1 cellular context compared by ENCODE assay signal in genomic region chr2:30252723-30253688, GRCh38.
A peak's percentile ranks its signal among the peaks of the same experiment; 100 is the strongest.
TF ChIP-seq lines count a peak whose summit lies in the region.

No MANE protein-coding gene starts in this region.

TF ChIP-seq in K562, 482 proteins besides CTCF, POLR2A, EP300 and RAD21 (continued from another document and continues in another):
- TF ChIP-seq PURB (CRISPR knock-in tag; IDR thresholded peaks at IDR 0.05; ENCODE audit: low read depth) (no peak), ARID4B (CRISPR knock-in tag; IDR thresholded peaks at IDR 0.05) (no peak), SP1 (CRISPR knock-in tag; IDR thresholded peaks at IDR 0.05) (peak; percentile 69; the same call in 1 of the 2 replicates), NR4A1 (CRISPR knock-in tag; IDR thresholded peaks at IDR 0.05) (peak; percentile 64; the same call in 1 of the 2 replicates), NR4A1 (tag; IDR thresholded peaks at IDR 0.05) (peak; percentile 90), PML (IDR thresholded peaks at IDR 0.05; ENCODE audit: low read length) (peak; percentile 95), ZNF263 (CRISPR knock-in tag; IDR thresholded peaks at IDR 0.05; ENCODE audit: borderline replicate concordance) (no peak), ADNP (tag; IDR thresholded peaks at IDR 0.05) (no peak), ZNF121 (CRISPR knock-in tag; conservative IDR thresholded peaks at IDR 0.05) (no peak), SPI1 (IDR thresholded peaks at IDR 0.05; ENCODE audit: borderline replicate concordance, low read depth, low read length) (no peak), GABPB1 (CRISPR knock-in tag; IDR thresholded peaks at IDR 0.05) (peak; percentile 63; the same call in 1 of the 2 replicates), LEF1 (IDR thresholded peaks at IDR 0.05) (peak; percentile 98), SNRNP70 (optimal IDR thresholded peaks at IDR 0.05; ENCODE audit: low read depth, low read length) (no peak), KLF6 (CRISPR knock-in tag; IDR thresholded peaks at IDR 0.05; ENCODE audit: borderline replicate concordance) (peak; percentile 76), MTA1 (IDR thresholded peaks at IDR 0.05; ENCODE audit: borderline replicate concordance) (peak; percentile 82), ARHGAP35 (IDR thresholded peaks at IDR 0.05; ENCODE audit: partially characterized antibody) (no peak), HDAC1 (IDR thresholded peaks at IDR 0.05) (peak in 1 of 2 experiments; percentile 96; a peak in 3 of 4 replicates), MYNN (IDR thresholded peaks at IDR 0.05) (peak; percentile 93), MYNN (CRISPR knock-in tag; IDR thresholded peaks at IDR 0.05) (no peak), ZNF583 (CRISPR knock-in tag; IDR thresholded peaks at IDR 0.05) (peak; percentile 86), MAFK (IDR thresholded peaks at IDR 0.05; ENCODE audit: low read length) (peak; percentile 94), BRF2 (IDR thresholded peaks at IDR 0.05; ENCODE audit: borderline replicate concordance, insufficient read depth, insufficient read length) (no peak), ZFP91 (CRISPR knock-in tag; IDR thresholded peaks at IDR 0.05) (no peak), ZNF224 (CRISPR knock-in tag; IDR thresholded peaks at IDR 0.05) (no peak), NFYB (IDR thresholded peaks at IDR 0.05; ENCODE audit: extremely low read depth, insufficient read length) (no peak), ZNF197 (CRISPR knock-in tag; IDR thresholded peaks at IDR 0.05; ENCODE audit: low read depth) (peak; percentile 57; the same call in 1 of the 2 replicates), ZNF124 (CRISPR knock-in tag; IDR thresholded peaks at IDR 0.05) (no peak), ZNF212 (CRISPR knock-in tag; IDR thresholded peaks at IDR 0.05) (0 out of 2 replicates have a peak, but pooled peaks have one; percentile 59), ZNF655 (CRISPR knock-in tag; IDR thresholded peaks at IDR 0.05) (no peak), HDAC3 (IDR thresholded peaks at IDR 0.05; ENCODE audit: borderline replicate concordance, partially characterized antibody) (peak; percentile 91), ZNF407 (IDR thresholded peaks at IDR 0.05; ENCODE audit: low read depth) (no peak), NRF1 (conservative IDR thresholded peaks at IDR 0.05 in 1 of 2, IDR thresholded peaks at IDR 0.05 in 1 of 2) (no peak; a peak in 1 of 4 replicates), SMARCA4 (IDR thresholded peaks at IDR 0.05) (peak; percentile 99), PHF20 (IDR thresholded peaks at IDR 0.05; ENCODE audit: partially characterized antibody) (no peak), TOE1 (IDR thresholded peaks at IDR 0.05; ENCODE audit: borderline replicate concordance) (peak; percentile 81), TOE1 (CRISPR knock-in tag; IDR thresholded peaks at IDR 0.05; ENCODE audit: borderline replicate concordance, low read depth) (no peak), KAT2B (IDR thresholded peaks at IDR 0.05; ENCODE audit: low read depth, low read length) (no peak), CBFA2T3 (IDR thresholded peaks at IDR 0.05) (peak; percentile 98)
- TF ChIP-seq, protein P1, sequence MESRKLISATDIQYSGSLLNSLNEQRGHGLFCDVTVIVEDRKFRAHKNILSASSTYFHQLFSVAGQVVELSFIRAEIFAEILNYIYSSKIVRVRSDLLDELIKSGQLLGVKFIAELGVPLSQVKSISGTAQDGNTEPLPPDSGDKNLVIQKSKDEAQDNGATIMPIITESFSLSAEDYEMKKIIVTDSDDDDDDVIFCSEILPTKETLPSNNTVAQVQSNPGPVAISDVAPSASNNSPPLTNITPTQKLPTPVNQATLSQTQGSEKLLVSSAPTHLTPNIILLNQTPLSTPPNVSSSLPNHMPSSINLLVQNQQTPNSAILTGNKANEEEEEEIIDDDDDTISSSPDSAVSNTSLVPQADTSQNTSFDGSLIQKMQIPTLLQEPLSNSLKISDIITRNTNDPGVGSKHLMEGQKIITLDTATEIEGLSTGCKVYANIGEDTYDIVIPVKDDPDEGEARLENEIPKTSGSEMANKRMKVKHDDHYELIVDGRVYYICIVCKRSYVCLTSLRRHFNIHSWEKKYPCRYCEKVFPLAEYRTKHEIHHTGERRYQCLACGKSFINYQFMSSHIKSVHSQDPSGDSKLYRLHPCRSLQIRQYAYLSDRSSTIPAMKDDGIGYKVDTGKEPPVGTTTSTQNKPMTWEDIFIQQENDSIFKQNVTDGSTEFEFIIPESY (CRISPR knock-in tag; IDR thresholded peaks at IDR 0.05): peak; percentile 6; the same call in 1 of the 2 replicates
- TF ChIP-seq, protein P2, sequence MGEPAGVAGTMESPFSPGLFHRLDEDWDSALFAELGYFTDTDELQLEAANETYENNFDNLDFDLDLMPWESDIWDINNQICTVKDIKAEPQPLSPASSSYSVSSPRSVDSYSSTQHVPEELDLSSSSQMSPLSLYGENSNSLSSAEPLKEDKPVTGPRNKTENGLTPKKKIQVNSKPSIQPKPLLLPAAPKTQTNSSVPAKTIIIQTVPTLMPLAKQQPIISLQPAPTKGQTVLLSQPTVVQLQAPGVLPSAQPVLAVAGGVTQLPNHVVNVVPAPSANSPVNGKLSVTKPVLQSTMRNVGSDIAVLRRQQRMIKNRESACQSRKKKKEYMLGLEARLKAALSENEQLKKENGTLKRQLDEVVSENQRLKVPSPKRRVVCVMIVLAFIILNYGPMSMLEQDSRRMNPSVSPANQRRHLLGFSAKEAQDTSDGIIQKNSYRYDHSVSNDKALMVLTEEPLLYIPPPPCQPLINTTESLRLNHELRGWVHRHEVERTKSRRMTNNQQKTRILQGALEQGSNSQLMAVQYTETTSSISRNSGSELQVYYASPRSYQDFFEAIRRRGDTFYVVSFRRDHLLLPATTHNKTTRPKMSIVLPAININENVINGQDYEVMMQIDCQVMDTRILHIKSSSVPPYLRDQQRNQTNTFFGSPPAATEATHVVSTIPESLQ (CRISPR knock-in tag; IDR thresholded peaks at IDR 0.05): no peak
- TF ChIP-seq, protein P3, sequence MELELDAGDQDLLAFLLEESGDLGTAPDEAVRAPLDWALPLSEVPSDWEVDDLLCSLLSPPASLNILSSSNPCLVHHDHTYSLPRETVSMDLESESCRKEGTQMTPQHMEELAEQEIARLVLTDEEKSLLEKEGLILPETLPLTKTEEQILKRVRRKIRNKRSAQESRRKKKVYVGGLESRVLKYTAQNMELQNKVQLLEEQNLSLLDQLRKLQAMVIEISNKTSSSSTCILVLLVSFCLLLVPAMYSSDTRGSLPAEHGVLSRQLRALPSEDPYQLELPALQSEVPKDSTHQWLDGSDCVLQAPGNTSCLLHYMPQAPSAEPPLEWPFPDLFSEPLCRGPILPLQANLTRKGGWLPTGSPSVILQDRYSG (tag; conservative IDR thresholded peaks at IDR 0.05; ENCODE audit: low read depth): peak; percentile 85
